8 cellular contexts compared by ENCODE assay signal in the genomic region with DNA sequence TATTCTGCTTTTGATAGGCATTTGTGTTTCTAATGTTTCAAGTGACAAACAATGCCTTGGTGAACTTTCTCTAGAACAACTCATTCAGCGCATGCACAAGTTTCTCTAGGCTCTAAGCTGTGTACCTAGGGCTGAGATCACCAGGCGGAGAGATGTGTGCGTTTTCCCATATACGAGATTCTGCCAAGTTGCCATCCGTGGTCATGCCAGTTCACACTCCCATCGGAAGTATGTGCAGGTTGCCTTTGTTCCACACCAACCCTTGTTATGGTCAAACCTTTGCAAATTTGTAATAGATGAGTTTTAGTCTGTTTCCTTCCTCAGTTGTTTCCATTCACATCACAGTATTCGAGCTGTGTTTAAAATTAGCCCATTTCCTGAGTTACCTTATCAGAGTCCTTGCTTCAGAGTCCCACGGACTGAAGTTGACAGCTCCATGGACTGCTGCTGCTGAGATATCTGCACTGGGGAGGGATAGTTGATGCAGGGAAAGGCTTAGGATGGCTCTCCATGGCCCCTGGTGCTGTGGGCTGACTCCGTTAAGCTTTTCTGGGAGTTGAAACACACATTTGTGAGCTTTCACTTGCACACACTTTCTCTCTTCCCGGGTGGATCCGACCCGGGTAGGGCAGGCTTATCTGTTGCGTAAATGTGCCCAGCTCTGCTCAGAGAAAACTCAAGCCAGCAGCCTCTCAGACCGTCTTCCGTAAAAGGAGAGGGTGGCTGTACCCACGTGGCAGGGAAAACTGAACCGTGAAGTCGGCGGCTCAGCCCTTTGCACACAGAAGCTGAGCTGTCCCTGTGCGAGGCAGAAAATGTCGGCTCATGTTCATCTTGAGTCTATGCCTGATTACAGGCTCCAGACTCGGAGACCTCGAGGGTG. TPM values are rescaled to one million over a fixed set of nuclear protein-coding genes. Genes with fewer than 3 reads are reported as not detected.
A peak's percentile ranks its signal among the peaks of the same experiment; 100 is the strongest.
DNase-seq lines count a peak whose midpoint lies in the region; ATAC-seq and TF ChIP-seq lines count a peak whose summit lies in the region.

No MANE protein-coding gene starts in this region.

- H3K4me3 Mint-ChIP-seq in CD4-positive, alpha-beta memory T cell, result peak overlapping the region; percentile 73 to 90 (median 80)

- peaks cover 69% of the 10 kb centered on the region for H3K4me1 ChIP-seq in CD4-positive, alpha-beta memory T cell (ENCODE audit: insufficient read depth, low read length)
- H3K4me1 ChIP-seq in thoracic aorta (ENCODE audit: control insufficient read depth in 1 of 2, low read depth in 2 of 2), result peaks cover 71 to 99% of the 10 kb centered on the region in 2 donors

- peak; percentile 46 for ATAC-seq in GM19468 (IDR thresholded peaks at IDR 0.05; ENCODE audit: extremely low read depth, unreplicated experiment)
- peak; percentile 54 for ATAC-seq in thoracic aorta (ENCODE audit: insufficient number of reproducible peaks, low FRiP score, low read depth)

- H3K27me3 Mint-ChIP-seq in CD4-positive, alpha-beta memory T cell, result no peaks in the 10 kb centered on the region

- peaks cover 37 to 84% (median 61%) of the 10 kb centered on the region in 4 donors for H3K4me1 Mint-ChIP-seq in CD4-positive, alpha-beta memory T cell

- H3K4me3 ChIP-seq in CD4-positive, alpha-beta memory T cell (ENCODE audit: low read length in 2 of 2), result peak overlapping the region in 1 of 2 donors; percentile 34
- H3K4me3 ChIP-seq in thoracic aorta, result peak overlapping the region; percentile 47

- TF ChIP-seq CTCF in thoracic aorta (IDR thresholded peaks at IDR 0.05), result no peak

- intact Hi-C loops in CD4-positive, alpha-beta memory T cell (cut with micrococcal nuclease), result loop anchor here (1.0 to 2.0 kb wide), 2 partner anchors 9 to 17 kb away; no protein-coding TSS in a partner anchor

- no peaks in the 10 kb centered on the region for H3K9me3 Mint-ChIP-seq in CD4-positive, alpha-beta memory T cell

- H3K9me3 ChIP-seq in CD4-positive, alpha-beta memory T cell (ENCODE audit: control insufficient read depth in 1 of 2, low read length in 2 of 2), result no peaks in the 10 kb centered on the region
- no peaks in the 10 kb centered on the region for H3K9me3 ChIP-seq in thoracic aorta

- H3K36me3 ChIP-seq in CD4-positive, alpha-beta memory T cell (ENCODE audit: insufficient read depth, low read length), result peaks cover 13% of the 10 kb centered on the region
- H3K36me3 ChIP-seq in thoracic aorta, result no peaks in the 10 kb centered on the region

- H3K27ac ChIP-seq in CD4-positive, alpha-beta memory T cell (ENCODE audit: low read depth, low read length), result peak overlapping the region; percentile 41
- H3K27ac ChIP-seq in thoracic aorta, result peak overlapping the region; percentile 91 to 93

- POLR2A ChIA-PET in CD4-positive, alpha-beta memory T cell (lab: Charles Lee; ENCODE audit: partially characterized antibody), result interaction anchor here (0.8 to 3.9 kb wide), 7 partner anchors 9 to 35 kb away, joined by 3 to 45 read pairs (median 5); no protein-coding TSS in a partner anchor

- H3K27ac Mint-ChIP-seq in CD4-positive, alpha-beta memory T cell, result peak overlapping the region; percentile 88 to 94 (median 91)

- H3K27me3 ChIP-seq in CD4-positive, alpha-beta memory T cell (ENCODE audit: insufficient read depth, low read length), result no peaks in the 10 kb centered on the region
- H3K27me3 ChIP-seq in thoracic aorta (replicated peaks; ENCODE audit: insufficient read depth), result no peaks in the 10 kb centered on the region

- CTCF ChIA-PET in CD4-positive, alpha-beta memory T cell (lab: Charles Lee; ENCODE audit: partially characterized antibody), result interaction anchor here (0.7 to 2.3 kb wide), 7 partner anchors 10 to 92 kb away, joined by 3 to 8 read pairs (median 4); no protein-coding TSS in a partner anchor

- peak in 4 of 5 donors; percentile 15 to 57 (median 25) for DNase-seq in CD4-positive, alpha-beta memory T cell
- DNase-seq in HUDEP-2 (lab: John Stamatoyannopoulos, UW; ENCODE audit: unreplicated experiment in 76 of 76) (peak in 50 of 76 experiments; percentile 12 to 57 (median 30)), epidermal melanocyte (ENCODE audit: insufficient read length, low spot score) (peak; percentile 69), mucosa of gallbladder (ENCODE audit: low spot score) (peak; percentile 82), thoracic aorta (ENCODE audit: low spot score) (no peak), NCI-H82 treated with DMSO at 0.1 percent for 48 hours (lab: John Stamatoyannopoulos, UW; ENCODE audit: unreplicated experiment) (no peak)
- peak; percentile 26 to 28 for DNase-seq in activated CD4-positive, alpha-beta T cell treated with anti-CD3 and anti-CD28 coated beads, Interleukin-2, amount 50 U/mL, for 4 hours

- peaks cover 11 to 21% of the 10 kb centered on the region in 2 donors for H3K36me3 Mint-ChIP-seq in CD4-positive, alpha-beta memory T cell

RNA-seq across cellular contexts. Expression of a gene that starts 49.4 kb away (rescaled TPM):
- total RNA-seq in CD4-positive, alpha-beta memory T cell, result 10 to 100 TPM; 68.6 to 70.1 TPM
- polyA plus RNA-seq in CD4-positive, alpha-beta memory T cell, result 100 to 1,000 TPM; 153 to 156 TPM
- total RNA-seq in mucosa of gallbladder (70.7 TPM), thoracic aorta (100 to 1,000 TPM; 150 to 158 TPM)

Comparison
In these comparisons a context has a peak if more than half of its experiments do, and no peak if none do; other contexts are left out.
1. DNase-seq: peak in CD4-positive, alpha-beta memory T cell (4 of 5), HUDEP-2 (50 of 76), activated CD4-positive, alpha-beta T cell treated with anti-CD3 and anti-CD28 coated beads, Interleukin-2, amount 50 U/mL, for 4 hours (2 of 2), epidermal melanocyte (single experiment) and mucosa of gallbladder (single experiment); none in thoracic aorta (single experiment) and NCI-H82 treated with DMSO at 0.1 percent for 48 hours (single experiment).